In genomic region chr3:42537350-42537749, GRCh38 we compare ENCODE assay signal across 27 cellular contexts. TPM values are rescaled to one million over a fixed set of nuclear protein-coding genes. Genes with fewer than 3 reads are reported as not detected.
"Had no signal": no experiment of that assay in that cellular context is flagged by ENCODE, and none has a peak within 500 bp of the region (broad histone marks: within the 10 kb centered on the region; RNA-seq: fewer than 3 reads in every experiment).

No MANE protein-coding gene starts in this region.

- H3K79me2 ChIP-seq: hepatocyte had no signal

- H3K4me1 Mint-ChIP-seq: brain, immature natural killer cell had no signal

- H3K36me3 ChIP-seq: esophagus muscularis mucosa had no signal

- H3K27ac Mint-ChIP-seq: activated CD4-positive, alpha-beta memory T cell treated with anti-CD3 and anti-CD28 coated beads, Interleukin-2, amount 10 ng/mL, durations not matched to agents 7 days and 5 days; activated CD4-positive, alpha-beta T cell treated with anti-CD3 and anti-CD28 coated beads, Interleukin-2, amount 10 ng/mL, durations not matched to agents 24 days and 14 days; activated naive CD4-positive, alpha-beta T cell treated with anti-CD3 and anti-CD28 coated beads for 36 hours; activated T-cell treated with anti-CD3 and anti-CD28 coated beads, Interleukin-2, amount 50 U/mL, for 72 hours; brain; progenitor cell of endocrine pancreas; stimulated activated naive CD8-positive, alpha-beta T cell treated with anti-CD3 and anti-CD28 coated beads, Interleukin-15, Interleukin-2, amounts not matched to agents 100 ng/mL and 50 ng/mL, for 24 hours had no signal

- H3K4me3 ChIP-seq: esophagus muscularis mucosa, hepatocyte, lower lobe of right lung, mucosa of descending colon, tibial artery had no signal

- H3K27me3 Mint-ChIP-seq: activated CD4-positive, alpha-beta memory T cell treated with anti-CD3 and anti-CD28 coated beads, Interleukin-2, amount 10 ng/mL, durations not matched to agents 7 days and 5 days; activated CD4-positive, alpha-beta T cell treated with anti-CD3 and anti-CD28 coated beads, Interleukin-2, amount 10 ng/mL, durations not matched to agents 24 days and 14 days; effector memory CD8-positive, alpha-beta T cell; stimulated activated naive CD8-positive, alpha-beta T cell treated with anti-CD3 and anti-CD28 coated beads, Interleukin-15, Interleukin-2, amounts not matched to agents 100 ng/mL and 50 ng/mL, for 24 hours had no signal

- H3K4me1 ChIP-seq: esophagus muscularis mucosa had no signal

- H3K9me3 Mint-ChIP-seq: activated CD4-positive, alpha-beta memory T cell treated with anti-CD3 and anti-CD28 coated beads, Interleukin-2, amount 10 ng/mL, durations not matched to agents 7 days and 5 days; activated CD4-positive, alpha-beta T cell treated with anti-CD3 and anti-CD28 coated beads, Interleukin-2, amount 10 ng/mL, durations not matched to agents 24 days and 14 days; activated naive CD4-positive, alpha-beta T cell treated with anti-CD3 and anti-CD28 coated beads for 36 hours; activated T-cell treated with anti-CD3 and anti-CD28 coated beads, Interleukin-2, amount 50 U/mL, for 72 hours; brain; effector memory CD8-positive, alpha-beta T cell; immature natural killer cell; naive B cell; stimulated activated naive CD8-positive, alpha-beta T cell treated with anti-CD3 and anti-CD28 coated beads, Interleukin-15, Interleukin-2, amounts not matched to agents 100 ng/mL and 50 ng/mL, for 24 hours had no signal

- ATAC-seq: activated CD4-positive, CD25-positive, alpha-beta regulatory T cell treated with anti-CD3 and anti-CD28 coated beads, Interleukin-2, amount 50 U/mL, for 24 hours; activated T-cell treated with anti-CD3 and anti-CD28 coated beads, Interleukin-2, amount 50 U/mL, for 72 hours; effector memory CD8-positive, alpha-beta T cell; left lobe of liver; lower lobe of right lung; mucosa of descending colon had no signal

- H3K36me3 Mint-ChIP-seq: brain, immature natural killer cell, naive B cell had no signal

- H3K4me2 ChIP-seq: hepatocyte had no signal

- H3K27ac ChIP-seq: esophagus muscularis mucosa, hepatocyte, lower lobe of right lung, tibial artery, VCaP had no signal

- H3K9me3 ChIP-seq: esophagus muscularis mucosa, lower lobe of right lung, mucosa of descending colon, tibial artery had no signal

- DNase-seq: activated CD4-positive, alpha-beta memory T cell treated with anti-CD3 and anti-CD28 coated beads, Interleukin-2, amount 10 ng/mL, durations not matched to agents 7 days and 5 days; activated CD4-positive, alpha-beta T cell treated with anti-CD3 and anti-CD28 coated beads, Interleukin-2, amount 10 ng/mL, durations not matched to agents 24 days and 14 days; activated effector memory CD4-positive, alpha-beta T cell treated with Interleukin-2 at 50 U/mL for 16 hours; activated naive CD4-positive, alpha-beta T cell treated with anti-CD3 and anti-CD28 coated beads for 36 hours; activated T-cell treated with anti-CD3 and anti-CD28 coated beads, Interleukin-2, amount 50 U/mL, for 72 hours; aorta; dermis blood vessel endothelial cell; effector memory CD8-positive, alpha-beta T cell; foreskin melanocyte; glutamatergic neuron; immature natural killer cell; lower lobe of right lung; mesendoderm; mucosa of descending colon; naive B cell; stimulated activated CD4-positive, alpha-beta T cell treated with anti-CD3 and anti-CD28 coated beads, Interleukin-4, amount 100 ng/mL, for 24 hours; T-helper 2 cell; tibial artery had no signal

- H3K27me3 ChIP-seq: esophagus muscularis mucosa, hepatocyte, tibial artery had no signal

- H2AFZ ChIP-seq: hepatocyte had no signal

- H3K4me3 Mint-ChIP-seq: activated CD4-positive, alpha-beta memory T cell treated with anti-CD3 and anti-CD28 coated beads, Interleukin-2, amount 10 ng/mL, durations not matched to agents 7 days and 5 days; activated CD4-positive, alpha-beta T cell treated with anti-CD3 and anti-CD28 coated beads, Interleukin-2, amount 10 ng/mL, durations not matched to agents 24 days and 14 days; activated naive CD4-positive, alpha-beta T cell treated with anti-CD3 and anti-CD28 coated beads for 36 hours; activated T-cell treated with anti-CD3 and anti-CD28 coated beads, Interleukin-2, amount 50 U/mL, for 72 hours; brain; effector memory CD8-positive, alpha-beta T cell; immature natural killer cell; naive B cell; stimulated activated naive CD8-positive, alpha-beta T cell treated with anti-CD3 and anti-CD28 coated beads, Interleukin-15, Interleukin-2, amounts not matched to agents 100 ng/mL and 50 ng/mL, for 24 hours had no signal

RNA-seq across cellular contexts. Expression of gene VIPR1, which starts 34.9 kb away (rescaled TPM):
- total RNA-seq: osteoblast had no signal
